Comparison of ENCODE assay signal across 27 cellular contexts in the genomic region with DNA sequence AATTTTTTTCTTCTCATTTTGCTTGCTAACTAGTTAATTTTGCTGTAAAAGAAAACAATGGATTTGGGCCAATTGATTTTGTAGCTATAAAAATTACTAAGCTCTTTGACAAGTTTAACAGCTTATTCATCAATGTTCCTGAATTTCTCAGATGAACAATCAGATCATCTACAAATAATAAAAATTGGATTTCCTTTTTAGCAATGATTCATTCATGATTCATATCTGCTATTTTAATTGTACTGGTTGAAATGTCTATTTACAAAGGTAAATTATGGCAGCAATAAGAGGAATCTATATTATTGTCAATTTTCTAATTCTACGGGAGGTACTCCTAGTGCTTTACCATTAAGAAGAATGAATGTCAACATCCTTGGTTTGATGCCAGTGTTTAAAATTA.
"Had no signal": no experiment of that assay in that cellular context is flagged by ENCODE, and none has a peak within 500 bp of the region (broad histone marks: within the 10 kb centered on the region; RNA-seq: fewer than 3 reads in every experiment).

No MANE protein-coding gene starts in this region.

- H3K27ac Mint-ChIP-seq: activated B cell treated with CpG ODN at 0.5 μM for 24 hours; activated CD4-positive, alpha-beta memory T cell treated with anti-CD3 and anti-CD28 coated beads for 36 hours; activated CD4-positive, alpha-beta T cell treated with anti-CD3 and anti-CD28 coated beads, Interleukin-2, amount 10 ng/mL, durations not matched to agents 24 days and 14 days; activated naive CD8-positive, alpha-beta T cell; brain; T-cell had no signal

- DNase-seq: activated B cell treated with CpG ODN at 0.5 μM for 24 hours; activated CD4-positive, alpha-beta memory T cell treated with anti-CD3 and anti-CD28 coated beads for 36 hours; activated CD4-positive, alpha-beta T cell treated with anti-CD3 and anti-CD28 coated beads for 1 hour; activated CD4-positive, alpha-beta T cell treated with anti-CD3 and anti-CD28 coated beads, Interleukin-2, amount 10 ng/mL, durations not matched to agents 24 days and 14 days; activated CD8-positive, alpha-beta memory T cell treated with anti-CD3 and anti-CD28 coated beads for 24 hours; activated effector memory CD4-positive, alpha-beta T cell treated with anti-CD3 and anti-CD28 coated beads, Interleukin-2, amount 50 U/mL, for 16 hours; activated naive CD4-positive, alpha-beta T cell treated with Interleukin-2 at 50 U/mL for 16 hours; activated T-cell treated with anti-CD3 and anti-CD28 coated beads, Interleukin-2, amount 50 U/mL, for 4 hours; amygdala; caudate nucleus; MG63; MV-4-11; NCI-H1092 treated with DMSO at 0.1 percent for 48 hours; NCI-H1417 treated with DMSO at 0.1 percent for 48 hours; NCI-H1694 treated with DMSO at 0.1 percent for 48 hours; NCI-H2029 treated with DMSO at 0.1 percent for 48 hours; NCI-H510A treated with DMSO at 0.1 percent for 48 hours; NCI-H69; T-cell; T-helper 2 cell; T1000 had no signal

- H3K4me1 Mint-ChIP-seq: activated B cell treated with CpG ODN at 0.5 μM for 24 hours; activated CD4-positive, alpha-beta T cell treated with anti-CD3 and anti-CD28 coated beads, Interleukin-2, amount 10 ng/mL, durations not matched to agents 24 days and 14 days; T-cell had no signal

- H3K27me3 Mint-ChIP-seq: activated B cell treated with CpG ODN at 0.5 μM for 24 hours; activated CD4-positive, alpha-beta memory T cell treated with anti-CD3 and anti-CD28 coated beads for 36 hours; activated CD4-positive, alpha-beta T cell treated with anti-CD3 and anti-CD28 coated beads, Interleukin-2, amount 10 ng/mL, durations not matched to agents 24 days and 14 days; T-cell had no signal

- H3K9me3 ChIP-seq: MG63 had no signal

- H3K9me3 Mint-ChIP-seq: activated CD4-positive, alpha-beta T cell treated with anti-CD3 and anti-CD28 coated beads, Interleukin-2, amount 10 ng/mL, durations not matched to agents 24 days and 14 days; activated T-cell treated with anti-CD3 and anti-CD28 coated beads, Interleukin-2, amount 50 U/mL, for 4 hours had no signal

- FAIRE-seq: astrocyte, TTC549 had no signal

- H3K27me3 ChIP-seq: MG63 had no signal

- ATAC-seq: activated T-cell treated with anti-CD3 and anti-CD28 coated beads, Interleukin-2, amount 50 U/mL, for 4 hours; Right ventricle myocardium inferior; T-cell had no signal

- H3K4me3 Mint-ChIP-seq: activated B cell treated with CpG ODN at 0.5 μM for 24 hours; activated CD4-positive, alpha-beta memory T cell treated with anti-CD3 and anti-CD28 coated beads for 36 hours; activated CD4-positive, alpha-beta T cell treated with anti-CD3 and anti-CD28 coated beads, Interleukin-2, amount 10 ng/mL, durations not matched to agents 24 days and 14 days; activated naive CD8-positive, alpha-beta T cell; activated T-cell treated with anti-CD3 and anti-CD28 coated beads, Interleukin-2, amount 50 U/mL, for 4 hours; brain; T-cell had no signal

- H3K36me3 ChIP-seq: MG63 had no signal

- H3K27ac ChIP-seq: SK-N-MC had no signal

- H3K36me3 Mint-ChIP-seq: activated CD4-positive, alpha-beta memory T cell treated with anti-CD3 and anti-CD28 coated beads for 36 hours; activated naive CD8-positive, alpha-beta T cell; brain; T-cell had no signal

- H3K4me3 ChIP-seq: MG63, SK-N-MC had no signal
